Comparison of ENCODE assay signal across 22 cellular contexts in the genomic region with DNA sequence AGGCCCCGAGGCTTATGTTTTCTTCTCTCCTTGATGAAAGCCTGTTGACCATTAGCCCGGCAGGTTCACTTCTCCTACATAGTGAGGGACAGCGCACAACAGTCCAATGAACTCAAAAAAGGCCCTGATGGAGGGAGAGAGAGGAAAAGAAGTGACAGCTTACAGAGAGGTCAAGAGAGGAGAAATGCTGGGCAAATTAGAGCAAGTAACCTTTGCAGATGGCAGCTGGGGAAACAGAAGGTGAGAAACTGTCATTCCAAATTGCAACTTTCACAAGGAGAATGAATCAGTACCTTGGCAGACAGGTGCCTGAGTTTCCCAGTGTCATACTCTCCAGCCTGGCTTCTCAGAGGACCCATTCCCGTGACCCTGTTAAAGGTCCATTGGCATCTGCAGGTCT.
"Had no signal": no experiment of that assay in that cellular context is flagged by ENCODE, and none has a peak within 500 bp of the region (broad histone marks: within the 10 kb centered on the region; RNA-seq: fewer than 3 reads in every experiment).

No MANE protein-coding gene starts in this region.

- H3K27ac Mint-ChIP-seq: naive thymus-derived CD4-positive, alpha-beta T cell had no signal

- H3K27me3 ChIP-seq: dorsolateral prefrontal cortex, esophagus squamous epithelium, gastrocnemius medialis, heart right ventricle, left lung had no signal

- H3K4me1 Mint-ChIP-seq: naive thymus-derived CD4-positive, alpha-beta T cell had no signal

- H3K36me3 Mint-ChIP-seq: naive thymus-derived CD4-positive, alpha-beta T cell had no signal

- H3K4me3 ChIP-seq: coronary artery, dorsolateral prefrontal cortex, esophagus squamous epithelium, gastrocnemius medialis, heart right ventricle, left lung, lower lobe of right lung had no signal

- H3K4me1 ChIP-seq: esophagus squamous epithelium, gastrocnemius medialis, heart right ventricle, left lung, lower lobe of right lung had no signal

- H3K9me3 ChIP-seq: esophagus squamous epithelium, gastrocnemius medialis, heart right ventricle, left lung, lower lobe of right lung had no signal

- H3K4me3 Mint-ChIP-seq: naive thymus-derived CD4-positive, alpha-beta T cell had no signal

- H3K27ac ChIP-seq: coronary artery, epithelial cell of prostate, esophagus squamous epithelium, gastrocnemius medialis, heart right ventricle, left lung, lower lobe of right lung had no signal

- H3K36me3 ChIP-seq: esophagus squamous epithelium, gastrocnemius medialis, heart right ventricle, left lung, lower lobe of right lung had no signal

- ATAC-seq: esophagus mucosa; gastrocnemius medialis; heart right ventricle; left cardiac atrium; left lung; left ventricle myocardium superior; lower lobe of right lung; naive thymus-derived CD4-positive, alpha-beta T cell had no signal

- DNase-seq: dermis blood vessel endothelial cell; dorsolateral prefrontal cortex; effector CD4-positive, alpha-beta T cell; effector memory CD4-positive, alpha-beta T cell; erythroblast; esophagus squamous epithelium; foreskin fibroblast; foreskin melanocyte; gastrocnemius medialis; head of caudate nucleus; heart right ventricle; hippocampal formation; left cardiac atrium; left lung; left ventricle myocardium superior; lower lobe of right lung; mesendoderm; midbrain; naive thymus-derived CD4-positive, alpha-beta T cell had no signal
